Comparison of ENCODE assay signal across 1 cellular context in the genomic region with DNA sequence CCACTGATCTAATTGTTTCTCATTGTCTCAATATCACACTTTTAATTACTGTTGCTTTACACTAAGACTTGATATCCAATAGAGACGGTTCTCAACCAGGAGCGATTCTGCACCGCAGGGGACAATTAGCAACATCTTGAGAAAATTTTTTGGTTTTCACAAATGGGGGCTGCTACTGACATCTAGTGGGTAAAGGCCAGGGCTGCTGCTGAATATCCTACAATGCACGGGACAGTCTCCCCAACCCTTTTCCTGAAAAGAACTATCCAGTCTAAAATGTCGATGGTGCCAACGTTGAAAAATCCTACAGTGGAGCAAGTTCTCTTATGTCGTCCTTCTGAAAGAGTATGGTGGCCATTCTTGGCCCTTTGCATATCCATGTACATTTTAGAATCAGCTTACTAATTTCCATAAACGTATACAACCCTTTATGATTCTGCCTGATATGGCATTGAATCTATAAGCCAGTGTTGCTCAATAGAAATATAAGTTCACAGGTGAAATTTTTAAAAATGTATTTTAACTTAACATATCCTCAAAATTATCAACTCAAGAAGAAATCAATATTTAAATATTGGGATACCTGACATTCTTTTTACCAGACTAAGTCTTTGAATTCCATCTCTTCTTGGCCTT.
TF ChIP-seq lines count a peak whose summit lies in the region.

No MANE protein-coding gene starts in this region.

TF ChIP-seq in neural cell, 6 proteins besides CTCF, POLR2A, EP300 and RAD21:
- peak; percentile 45 for TF ChIP-seq SMC3 (conservative IDR thresholded peaks at IDR 0.05; ENCODE audit: poor library complexity)
